In the genomic region with DNA sequence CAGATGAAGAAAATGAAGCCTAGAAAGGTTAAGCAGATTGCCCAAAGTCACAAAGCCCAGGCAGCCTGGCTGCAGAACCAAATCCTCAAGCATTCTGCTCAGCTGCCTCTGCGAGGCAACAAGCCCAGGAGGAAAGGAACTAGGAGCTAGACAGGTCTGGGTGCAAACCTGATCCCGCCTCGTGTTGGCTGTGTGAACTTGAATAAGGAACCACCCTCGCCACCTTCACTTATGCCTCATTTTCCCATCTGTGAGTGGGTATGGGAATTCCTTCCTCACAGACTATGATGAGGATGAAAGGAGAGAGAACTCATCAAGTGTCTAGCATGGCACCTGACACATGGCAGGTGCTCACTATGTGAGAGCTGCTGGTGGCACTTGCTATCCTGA, we compare ENCODE assay signal across 21 cellular contexts. TPM values are rescaled to one million over a fixed set of nuclear protein-coding genes. Genes with fewer than 3 reads are reported as not detected.
A peak's percentile ranks its signal among the peaks of the same experiment; 100 is the strongest.
DNase-seq lines count a peak whose midpoint lies in the region; ATAC-seq and TF ChIP-seq lines count a peak whose summit lies in the region.
"Had no signal": no experiment of that assay in that cellular context is flagged by ENCODE, and none has a peak within 500 bp of the region (broad histone marks: within the 10 kb centered on the region; RNA-seq: fewer than 3 reads in every experiment).

No MANE protein-coding gene starts in this region.

- DNase-seq in natural killer cell treated with Interleukin-12 subunit alpha and Interleukin-12 subunit beta and Interleukin-15 and Interleukin-18, amount 100 ng/mL, for 72 hours (ENCODE audit: low spot score) = no peak
- DNase-seq in natural killer cell (no peak), NCI-H748 treated with DMSO at 0.1 percent for 48 hours (lab: John Stamatoyannopoulos, UW) (no peak), psoas muscle (no peak), GM19238 (ENCODE audit: insufficient read length, low spot score) (no peak)
- DNase-seq in activated CD4-positive, alpha-beta memory T cell treated with anti-CD3 and anti-CD28 coated beads for 36 hours = no peak
- DNase-seq in stimulated activated naive B cell treated with anti-CD40 and anti-IgM and Interleukin-4, amounts not matched to agents 10 μg/mL and 1 μg/mL and 100 μg/mL, for 72 hours = no peak
- DNase-seq: EL, esophagus squamous epithelium, H7, NCI-H187 treated with DMSO at 0.1 percent for 48 hours, sigmoid colon, uterus, WERI-Rb-1 had no signal

- no peaks in the 10 kb centered on the region for H3K9me3 ChIP-seq in psoas muscle
- H3K9me3 ChIP-seq: esophagus squamous epithelium, sigmoid colon, uterus had no signal

- intact Hi-C loops in natural killer cell (cut with micrococcal nuclease) (no loop called here), psoas muscle (cut with DNase I) (loop anchor here in 1 of 2 donors (5.0 kb wide), 1 partner anchor 34 kb away; the partner anchor contains the start of gene KCNN4)
- intact Hi-C loops in activated CD4-positive, alpha-beta memory T cell treated with anti-CD3 and anti-CD28 coated beads for 36 hours (cut with micrococcal nuclease) = no loop called here
- intact Hi-C loops in dendritic cell treated with granulocyte-macrophage colony-stimulating factor and Interleukin-4, amounts not matched to agents 40 ng/mL and 50 ng/mL, for 4 days (cut with micrococcal nuclease) = no loop called here

- H3K27me3 Mint-ChIP-seq in natural killer cell treated with Interleukin-12 subunit alpha and Interleukin-12 subunit beta and Interleukin-15 and Interleukin-18, amount 100 ng/mL, for 72 hours = no peaks in the 10 kb centered on the region
- H3K27me3 Mint-ChIP-seq in natural killer cell (ENCODE audit: low read depth in 2 of 2) = no peaks in the 10 kb centered on the region
- no peaks in the 10 kb centered on the region for H3K27me3 Mint-ChIP-seq in activated CD4-positive, alpha-beta memory T cell treated with anti-CD3 and anti-CD28 coated beads for 36 hours
- no peaks in the 10 kb centered on the region for H3K27me3 Mint-ChIP-seq in dendritic cell treated with granulocyte-macrophage colony-stimulating factor and Interleukin-4, amounts not matched to agents 40 ng/mL and 50 ng/mL, for 4 days
- H3K27me3 Mint-ChIP-seq in stimulated activated naive B cell treated with anti-CD40 and anti-IgM and Interleukin-4, amounts not matched to agents 10 μg/mL and 1 μg/mL and 100 μg/mL, for 72 hours = no peaks in the 10 kb centered on the region

- ATAC-seq in natural killer cell treated with Interleukin-12 subunit alpha and Interleukin-12 subunit beta and Interleukin-15 and Interleukin-18, amount 100 ng/mL, for 72 hours = no peak
- ATAC-seq in natural killer cell (no peak), psoas muscle (no peak)
- no peak for ATAC-seq in stimulated activated naive B cell treated with anti-CD40 and anti-IgM and Interleukin-4, amounts not matched to agents 10 μg/mL and 1 μg/mL and 100 μg/mL, for 72 hours (replicated peaks)

- peaks cover 2 to 89% of the 10 kb centered on the region in 2 donors for H3K36me3 ChIP-seq in psoas muscle (ENCODE audit: insufficient read depth in 1 of 2, low read depth in 1 of 2)
- H3K36me3 ChIP-seq: uterus had no signal

- no peak overlapping the region for H3K4me3 ChIP-seq in psoas muscle
- H3K4me3 ChIP-seq: esophagus squamous epithelium, sigmoid colon, uterus had no signal

- peak overlapping the region; percentile 54 for H3K4me3 Mint-ChIP-seq in natural killer cell treated with Interleukin-12 subunit alpha and Interleukin-12 subunit beta and Interleukin-15 and Interleukin-18, amount 100 ng/mL, for 72 hours
- H3K4me3 Mint-ChIP-seq in natural killer cell = no peak overlapping the region
- H3K4me3 Mint-ChIP-seq in activated CD4-positive, alpha-beta memory T cell treated with anti-CD3 and anti-CD28 coated beads for 36 hours = no peak overlapping the region
- H3K4me3 Mint-ChIP-seq in dendritic cell treated with granulocyte-macrophage colony-stimulating factor and Interleukin-4, amounts not matched to agents 40 ng/mL and 50 ng/mL, for 4 days = no peak overlapping the region
- H3K4me3 Mint-ChIP-seq in stimulated activated naive B cell treated with anti-CD40 and anti-IgM and Interleukin-4, amounts not matched to agents 10 μg/mL and 1 μg/mL and 100 μg/mL, for 72 hours = peak overlapping the region in 1 of 2 donors; percentile 18

- 89 to 95% (median 92%) methylated on average over 4 of the region's 4 CpGs for WGBS in psoas muscle, 3 donors

- H3K27ac ChIP-seq in psoas muscle = no peak overlapping the region
- H3K27ac ChIP-seq: HL-60, sigmoid colon, uterus, WERI-Rb-1 had no signal

- peak overlapping the region; percentile 93 to 100 for H3K27ac Mint-ChIP-seq in natural killer cell treated with Interleukin-12 subunit alpha and Interleukin-12 subunit beta and Interleukin-15 and Interleukin-18, amount 100 ng/mL, for 72 hours
- H3K27ac Mint-ChIP-seq in natural killer cell = peak overlapping the region in 1 of 2 donors; percentile 19
- peak overlapping the region; percentile 88 for H3K27ac Mint-ChIP-seq in activated CD4-positive, alpha-beta memory T cell treated with anti-CD3 and anti-CD28 coated beads for 36 hours
- H3K27ac Mint-ChIP-seq in dendritic cell treated with granulocyte-macrophage colony-stimulating factor and Interleukin-4, amounts not matched to agents 40 ng/mL and 50 ng/mL, for 4 days = peak overlapping the region; percentile 1
- peak overlapping the region; percentile 93 for H3K27ac Mint-ChIP-seq in stimulated activated naive B cell treated with anti-CD40 and anti-IgM and Interleukin-4, amounts not matched to agents 10 μg/mL and 1 μg/mL and 100 μg/mL, for 72 hours
- H3K27ac Mint-ChIP-seq: brain had no signal

- H3K4me1 ChIP-seq in psoas muscle = peaks cover 9% of the 10 kb centered on the region
- H3K4me1 ChIP-seq: uterus had no signal

- no peaks in the 10 kb centered on the region for H3K9me3 Mint-ChIP-seq in natural killer cell treated with Interleukin-12 subunit alpha and Interleukin-12 subunit beta and Interleukin-15 and Interleukin-18, amount 100 ng/mL, for 72 hours
- no peaks in the 10 kb centered on the region for H3K9me3 Mint-ChIP-seq in natural killer cell
- no peaks in the 10 kb centered on the region for H3K9me3 Mint-ChIP-seq in activated CD4-positive, alpha-beta memory T cell treated with anti-CD3 and anti-CD28 coated beads for 36 hours
- no peaks in the 10 kb centered on the region for H3K9me3 Mint-ChIP-seq in dendritic cell treated with granulocyte-macrophage colony-stimulating factor and Interleukin-4, amounts not matched to agents 40 ng/mL and 50 ng/mL, for 4 days
- H3K9me3 Mint-ChIP-seq in stimulated activated naive B cell treated with anti-CD40 and anti-IgM and Interleukin-4, amounts not matched to agents 10 μg/mL and 1 μg/mL and 100 μg/mL, for 72 hours = no peaks in the 10 kb centered on the region

- CTCF ChIA-PET in activated CD4-positive, alpha-beta memory T cell treated with anti-CD3 and anti-CD28 coated beads for 36 hours (lab: Charles Lee) = interaction anchor here (0.9 kb wide), 1 partner anchor 11 kb away, joined by 4 read pairs; no protein-coding TSS in a partner anchor

- H3K27me3 ChIP-seq in psoas muscle (ENCODE audit: insufficient read depth in 3 of 3, low read length in 2 of 3) = no peaks in the 10 kb centered on the region
- H3K27me3 ChIP-seq: esophagus squamous epithelium, sigmoid colon, uterus had no signal

- H3K36me3 Mint-ChIP-seq in natural killer cell treated with Interleukin-12 subunit alpha and Interleukin-12 subunit beta and Interleukin-15 and Interleukin-18, amount 100 ng/mL, for 72 hours = peaks cover 47% of the 10 kb centered on the region
- H3K36me3 Mint-ChIP-seq in natural killer cell = peaks cover 7% of the 10 kb centered on the region
- peaks cover 64% of the 10 kb centered on the region for H3K36me3 Mint-ChIP-seq in activated CD4-positive, alpha-beta memory T cell treated with anti-CD3 and anti-CD28 coated beads for 36 hours
- peaks cover 85% of the 10 kb centered on the region for H3K36me3 Mint-ChIP-seq in dendritic cell treated with granulocyte-macrophage colony-stimulating factor and Interleukin-4, amounts not matched to agents 40 ng/mL and 50 ng/mL, for 4 days (ENCODE audit: low read depth)
- peaks cover 59 to 63% of the 10 kb centered on the region in 2 donors for H3K36me3 Mint-ChIP-seq in stimulated activated naive B cell treated with anti-CD40 and anti-IgM and Interleukin-4, amounts not matched to agents 10 μg/mL and 1 μg/mL and 100 μg/mL, for 72 hours

- H3K4me1 Mint-ChIP-seq in natural killer cell treated with Interleukin-12 subunit alpha and Interleukin-12 subunit beta and Interleukin-15 and Interleukin-18, amount 100 ng/mL, for 72 hours (ENCODE audit: low read depth in 2 of 2) = peaks cover 54 to 60% of the 10 kb centered on the region in 2 donors
- H3K4me1 Mint-ChIP-seq in natural killer cell = peaks cover 14 to 27% of the 10 kb centered on the region in 2 donors
- peaks cover 53% of the 10 kb centered on the region for H3K4me1 Mint-ChIP-seq in activated CD4-positive, alpha-beta memory T cell treated with anti-CD3 and anti-CD28 coated beads for 36 hours (ENCODE audit: low read depth)
- peaks cover 70% of the 10 kb centered on the region for H3K4me1 Mint-ChIP-seq in dendritic cell treated with granulocyte-macrophage colony-stimulating factor and Interleukin-4, amounts not matched to agents 40 ng/mL and 50 ng/mL, for 4 days (ENCODE audit: low read depth)
- peaks cover 43 to 47% of the 10 kb centered on the region in 2 donors for H3K4me1 Mint-ChIP-seq in stimulated activated naive B cell treated with anti-CD40 and anti-IgM and Interleukin-4, amounts not matched to agents 10 μg/mL and 1 μg/mL and 100 μg/mL, for 72 hours

- no peak for TF ChIP-seq CTCF in natural killer cell (IDR thresholded peaks at IDR 0.05)
- TF ChIP-seq CTCF in psoas muscle (IDR thresholded peaks at IDR 0.05) = no peak

- POLR2A ChIA-PET in activated CD4-positive, alpha-beta memory T cell treated with anti-CD3 and anti-CD28 coated beads for 36 hours (lab: Charles Lee) = no interaction called here

RNA-seq across cellular contexts. Expression of gene SMG9, which starts 6.6 kb away (rescaled TPM):
- 100 to 1,000 TPM in 1 of 2 donors, 10 to 100 TPM in 1; 89.4 to 103 TPM for total RNA-seq in natural killer cell treated with Interleukin-12 subunit alpha and Interleukin-12 subunit beta and Interleukin-15 and Interleukin-18, amount 100 ng/mL, for 72 hours
- total RNA-seq in natural killer cell (10 to 100 TPM; 23.3 to 37.4 (median 28.3) TPM), psoas muscle (10 to 100 TPM; 11.6 to 27.1 (median 15.1) TPM)
- total RNA-seq in activated CD4-positive, alpha-beta memory T cell treated with anti-CD3 and anti-CD28 coated beads for 36 hours = 10 to 100 TPM; 58.2 to 58.3 TPM
- 10 to 100 TPM; 10.1 to 29.1 (median 13.7) TPM for polyA plus RNA-seq in psoas muscle

RNA-seq across cellular contexts. Expression of gene IRGC, which starts 32.3 kb away (rescaled TPM):
- total RNA-seq in natural killer cell treated with Interleukin-12 subunit alpha and Interleukin-12 subunit beta and Interleukin-15 and Interleukin-18, amount 100 ng/mL, for 72 hours = not detected
- not detected for total RNA-seq in natural killer cell
- total RNA-seq in activated CD4-positive, alpha-beta memory T cell treated with anti-CD3 and anti-CD28 coated beads for 36 hours = not detected
- total RNA-seq in psoas muscle = not detected
- not detected for polyA plus RNA-seq in psoas muscle
- total RNA-seq: esophagus squamous epithelium, glomerular endothelial cell, H7, liver, NCI-H460, osteocyte, sigmoid colon, uterus had no signal
- polyA plus RNA-seq: liver, sigmoid colon had no signal

RNA-seq across cellular contexts. Expression of gene KCNN4, which starts 32.6 kb away (rescaled TPM):
- total RNA-seq in natural killer cell treated with Interleukin-12 subunit alpha and Interleukin-12 subunit beta and Interleukin-15 and Interleukin-18, amount 100 ng/mL, for 72 hours = 100 to 1,000 TPM in 1 of 2 donors, 10 to 100 TPM in 1; 99.4 to 107 TPM
- 1 to 10 TPM in 2 of 3 donors, under 1 TPM in 1; 0.72 to 7.1 (median 1.4) TPM for total RNA-seq in natural killer cell
- total RNA-seq in activated CD4-positive, alpha-beta memory T cell treated with anti-CD3 and anti-CD28 coated beads for 36 hours = 100 to 1,000 TPM; 120 to 130 TPM
- total RNA-seq in psoas muscle = under 1 TPM; 0.26 to 0.89 (median 0.40) TPM
- under 1 TPM; 0.09 to 0.43 (median 0.21) TPM for polyA plus RNA-seq in psoas muscle

RNA-seq across cellular contexts. Expression of gene LYPD5, which starts 54.0 kb away (rescaled TPM):
- under 1 TPM in 1 of 2 donors, not detected in 1; 0.29 TPM for total RNA-seq in natural killer cell treated with Interleukin-12 subunit alpha and Interleukin-12 subunit beta and Interleukin-15 and Interleukin-18, amount 100 ng/mL, for 72 hours
- total RNA-seq in natural killer cell = not detected
- 1 to 10 TPM in 1 of 2 experiments, under 1 TPM in 1; 0.62 to 1.2 TPM for total RNA-seq in activated CD4-positive, alpha-beta memory T cell treated with anti-CD3 and anti-CD28 coated beads for 36 hours
- under 1 TPM; 0.23 to 0.79 (median 0.58) TPM for total RNA-seq in psoas muscle
- under 1 TPM; 0.22 to 0.27 (median 0.26) TPM for polyA plus RNA-seq in psoas muscle
- total RNA-seq: osteocyte had no signal

Comparison
In these comparisons a context has a peak if more than half of its experiments do, and no peak if none do; other contexts are left out.
1. RNA of gene KCNN4, which starts 32.6 kb away (total RNA-seq): 120 to 130 TPM in activated CD4-positive, alpha-beta memory T cell treated with anti-CD3 and anti-CD28 coated beads for 36 hours and 99.4 to 107 TPM in natural killer cell treated with Interleukin-12 subunit alpha and Interleukin-12 subunit beta and Interleukin-15 and Interleukin-18, amount 100 ng/mL, for 72 hours; 0.72 to 7.1 TPM in natural killer cell and 0.26 to 0.89 TPM in psoas muscle; every median in the first group is over 10 times any median in the second.